In the genomic region with DNA sequence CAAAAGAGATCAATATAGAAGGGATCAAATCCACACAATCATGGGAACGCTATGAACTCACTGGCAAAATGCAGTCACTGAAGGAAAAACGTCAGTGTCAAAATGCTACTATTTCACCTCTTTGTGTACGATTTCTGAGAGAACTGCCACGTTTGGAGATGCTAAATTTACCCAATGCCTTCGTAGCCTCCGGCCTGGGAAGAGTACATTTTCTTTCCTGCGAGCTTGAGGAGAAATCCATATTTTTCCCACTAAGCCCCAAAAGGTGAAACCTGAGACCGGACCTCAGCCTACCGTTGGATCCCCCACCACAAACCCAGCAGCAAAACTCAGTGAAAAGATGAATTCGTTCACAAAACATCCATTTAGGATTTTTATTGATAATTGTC, we compare ENCODE assay signal across 7 cellular contexts.
DNase-seq lines count a peak whose midpoint lies in the region; ATAC-seq and TF ChIP-seq lines count a peak whose summit lies in the region.

No MANE protein-coding gene starts in this region.

- POLR2A ChIA-PET in GM10248 (lab: Yijun Ruan, JAX) = no interaction called here

- TF ChIP-seq CTCF in GM23338 (conservative IDR thresholded peaks at IDR 0.05; ENCODE audit: low read depth in 2 of 2) (no peak), RWPE2 (IDR thresholded peaks at IDR 0.05; ENCODE audit: poor library complexity, severe bottlenecking) (no peak), esophagus squamous epithelium (IDR thresholded peaks at IDR 0.05) (no peak), GM10248 (IDR thresholded peaks at IDR 0.05; ENCODE audit: control extremely low read depth, extremely low read depth, low read depth, missing control alignments) (no peak), gastrocnemius medialis (IDR thresholded peaks at IDR 0.05 in 4 of 5, conservative IDR thresholded peaks at IDR 0.05 in 1 of 5) (no peak)

- ATAC-seq in GM23338 (peak; percentile 13), RWPE2 (ENCODE audit: low read depth) (no peak; the same call in 2 of the 3 replicates), gastrocnemius medialis (no peak)

- in situ Hi-C loops in gastrocnemius medialis (cut with MboI; ENCODE audit: low sequenced_read_pairs in 4 of 4) = no loop called here

- H3K4me2 ChIP-seq in GM23338 = peak overlapping the region; percentile 85

- peak overlapping the region; percentile 88 for H2AFZ ChIP-seq in GM23338

- H3K9me2 ChIP-seq in GM23338 (ENCODE audit: insufficient read depth) = no peaks in the 10 kb centered on the region

- H3K36me3 ChIP-seq in GM23338 (ENCODE audit: insufficient read depth) = no peaks in the 10 kb centered on the region
- no peaks in the 10 kb centered on the region for H3K36me3 ChIP-seq in RWPE2 (ENCODE audit: low read depth)
- H3K36me3 ChIP-seq in esophagus squamous epithelium = no peaks in the 10 kb centered on the region
- no peaks in the 10 kb centered on the region for H3K36me3 ChIP-seq in gastrocnemius medialis

- H3K9me3 ChIP-seq in RWPE2 (ENCODE audit: severe bottlenecking) (no peaks in the 10 kb centered on the region), esophagus squamous epithelium (no peaks in the 10 kb centered on the region), gastrocnemius medialis (no peaks in the 10 kb centered on the region)

- CTCF ChIA-PET in GM10248 (lab: Yijun Ruan, JAX) = no interaction called here

- peaks cover 11% of the 10 kb centered on the region for H3K27me3 Mint-ChIP-seq in GM23338 (ENCODE audit: insufficient read depth, low read depth, poor library complexity)

- no peak overlapping the region for H3K27ac Mint-ChIP-seq in GM23338

- H3K79me2 ChIP-seq in GM23338 (replicated peaks; ENCODE audit: insufficient read depth) = no peaks in the 10 kb centered on the region

- H3K27ac ChIP-seq in GM23338 (ENCODE audit: low read depth) (no peak overlapping the region), RWPE2 (ENCODE audit: poor library complexity, severe bottlenecking) (no peak overlapping the region), esophagus squamous epithelium (no peak overlapping the region), gastrocnemius medialis (no peak overlapping the region)

- no peak for TF ChIP-seq POLR2A in esophagus squamous epithelium (IDR thresholded peaks at IDR 0.05)
- TF ChIP-seq POLR2A in gastrocnemius medialis (IDR thresholded peaks at IDR 0.05) = no peak

- H3K4me3 ChIP-seq in GM23338 (peak overlapping the region; percentile 73), RWPE2 (ENCODE audit: severe bottlenecking) (peak overlapping the region; percentile 46), esophagus squamous epithelium (peak overlapping the region in 3 of 4 donors; percentile 16 to 57 (median 38)), skeletal muscle cell (ENCODE audit: low read depth, low read length) (peak overlapping the region; percentile 49), gastrocnemius medialis (peak overlapping the region in 2 of 4 donors; percentile 33 to 35)

- DNase-seq in GM23338 (ENCODE audit: low spot score) = no peak
- no peak for DNase-seq in RWPE2 (ENCODE audit: low spot score)
- DNase-seq in esophagus squamous epithelium (lab: John Stamatoyannopoulos, UW) = no peak
- no peak for DNase-seq in skeletal muscle cell (ENCODE audit: low read depth)
- DNase-seq in GM10248 (ENCODE audit: extremely low spot score) = no peak
- DNase-seq in gastrocnemius medialis = no peak
- DNase-seq in NAMALWA (ENCODE audit: low spot score) = no peak

- peaks cover 4% of the 10 kb centered on the region; the same call in 1 of the 3 replicates for H3K4me1 Mint-ChIP-seq in GM23338

- H4K20me1 ChIP-seq in GM23338 (replicated peaks; ENCODE audit: insufficient read depth) = no peaks in the 10 kb centered on the region

- peaks cover 9% of the 10 kb centered on the region; the same call in 2 of the 3 replicates for H3K9me3 Mint-ChIP-seq in GM23338

- peak overlapping the region; percentile 88 for H3K4me3 Mint-ChIP-seq in GM23338

- intact Hi-C loops in esophagus squamous epithelium (cut with DNase I) (no loop called here), gastrocnemius medialis (cut with DNase I; ENCODE audit: low total_unique reads) (no loop called here)

- peaks cover 18% of the 10 kb centered on the region for H3K27me3 ChIP-seq in GM23338 (ENCODE audit: insufficient read depth)
- no peaks in the 10 kb centered on the region for H3K27me3 ChIP-seq in RWPE2 (ENCODE audit: insufficient read depth, poor library complexity, severe bottlenecking)
- peaks cover 5 to 76% (median 7%) of the 10 kb centered on the region in 4 donors for H3K27me3 ChIP-seq in esophagus squamous epithelium
- H3K27me3 ChIP-seq in gastrocnemius medialis = peaks cover 11 to 35% (median 23%) of the 10 kb centered on the region in 3 donors

- peaks cover 5% of the 10 kb centered on the region; the same call in 2 of the 3 replicates for H3K36me3 Mint-ChIP-seq in GM23338 (ENCODE audit: low read depth)

- H3K4me1 ChIP-seq in GM23338 (ENCODE audit: insufficient read depth) (no peaks in the 10 kb centered on the region), RWPE2 (ENCODE audit: insufficient read depth, poor library complexity, severe bottlenecking) (no peaks in the 10 kb centered on the region), esophagus squamous epithelium (peaks cover 0 to 25% (median 8%) of the 10 kb centered on the region in 3 donors), gastrocnemius medialis (no peaks in the 10 kb centered on the region)

- WGBS in esophagus squamous epithelium, 2 donors = 3 to 8% methylated on average over 10 of the region's 10 CpGs

- H3F3A ChIP-seq in GM23338 (replicated peaks; ENCODE audit: low read depth) = no peaks in the 10 kb centered on the region

TF ChIP-seq in GM23338, 12 proteins besides CTCF, POLR2A, EP300 and RAD21 (continues in another document):
- TF ChIP-seq NANOG (IDR thresholded peaks at IDR 0.05; ENCODE audit: borderline replicate concordance) (no peak), JUNB (IDR thresholded peaks at IDR 0.05; ENCODE audit: unreplicated experiment) (no peak), ZNF331 (CRISPR knock-in tag; IDR thresholded peaks at IDR 0.05; ENCODE audit: low read depth) (no peak), ZNF114 (CRISPR knock-in tag; IDR thresholded peaks at IDR 0.05) (no peak), CREB1 (CRISPR knock-in tag; IDR thresholded peaks at IDR 0.05; ENCODE audit: low read depth) (no peak)
- TF ChIP-seq, protein P1, sequence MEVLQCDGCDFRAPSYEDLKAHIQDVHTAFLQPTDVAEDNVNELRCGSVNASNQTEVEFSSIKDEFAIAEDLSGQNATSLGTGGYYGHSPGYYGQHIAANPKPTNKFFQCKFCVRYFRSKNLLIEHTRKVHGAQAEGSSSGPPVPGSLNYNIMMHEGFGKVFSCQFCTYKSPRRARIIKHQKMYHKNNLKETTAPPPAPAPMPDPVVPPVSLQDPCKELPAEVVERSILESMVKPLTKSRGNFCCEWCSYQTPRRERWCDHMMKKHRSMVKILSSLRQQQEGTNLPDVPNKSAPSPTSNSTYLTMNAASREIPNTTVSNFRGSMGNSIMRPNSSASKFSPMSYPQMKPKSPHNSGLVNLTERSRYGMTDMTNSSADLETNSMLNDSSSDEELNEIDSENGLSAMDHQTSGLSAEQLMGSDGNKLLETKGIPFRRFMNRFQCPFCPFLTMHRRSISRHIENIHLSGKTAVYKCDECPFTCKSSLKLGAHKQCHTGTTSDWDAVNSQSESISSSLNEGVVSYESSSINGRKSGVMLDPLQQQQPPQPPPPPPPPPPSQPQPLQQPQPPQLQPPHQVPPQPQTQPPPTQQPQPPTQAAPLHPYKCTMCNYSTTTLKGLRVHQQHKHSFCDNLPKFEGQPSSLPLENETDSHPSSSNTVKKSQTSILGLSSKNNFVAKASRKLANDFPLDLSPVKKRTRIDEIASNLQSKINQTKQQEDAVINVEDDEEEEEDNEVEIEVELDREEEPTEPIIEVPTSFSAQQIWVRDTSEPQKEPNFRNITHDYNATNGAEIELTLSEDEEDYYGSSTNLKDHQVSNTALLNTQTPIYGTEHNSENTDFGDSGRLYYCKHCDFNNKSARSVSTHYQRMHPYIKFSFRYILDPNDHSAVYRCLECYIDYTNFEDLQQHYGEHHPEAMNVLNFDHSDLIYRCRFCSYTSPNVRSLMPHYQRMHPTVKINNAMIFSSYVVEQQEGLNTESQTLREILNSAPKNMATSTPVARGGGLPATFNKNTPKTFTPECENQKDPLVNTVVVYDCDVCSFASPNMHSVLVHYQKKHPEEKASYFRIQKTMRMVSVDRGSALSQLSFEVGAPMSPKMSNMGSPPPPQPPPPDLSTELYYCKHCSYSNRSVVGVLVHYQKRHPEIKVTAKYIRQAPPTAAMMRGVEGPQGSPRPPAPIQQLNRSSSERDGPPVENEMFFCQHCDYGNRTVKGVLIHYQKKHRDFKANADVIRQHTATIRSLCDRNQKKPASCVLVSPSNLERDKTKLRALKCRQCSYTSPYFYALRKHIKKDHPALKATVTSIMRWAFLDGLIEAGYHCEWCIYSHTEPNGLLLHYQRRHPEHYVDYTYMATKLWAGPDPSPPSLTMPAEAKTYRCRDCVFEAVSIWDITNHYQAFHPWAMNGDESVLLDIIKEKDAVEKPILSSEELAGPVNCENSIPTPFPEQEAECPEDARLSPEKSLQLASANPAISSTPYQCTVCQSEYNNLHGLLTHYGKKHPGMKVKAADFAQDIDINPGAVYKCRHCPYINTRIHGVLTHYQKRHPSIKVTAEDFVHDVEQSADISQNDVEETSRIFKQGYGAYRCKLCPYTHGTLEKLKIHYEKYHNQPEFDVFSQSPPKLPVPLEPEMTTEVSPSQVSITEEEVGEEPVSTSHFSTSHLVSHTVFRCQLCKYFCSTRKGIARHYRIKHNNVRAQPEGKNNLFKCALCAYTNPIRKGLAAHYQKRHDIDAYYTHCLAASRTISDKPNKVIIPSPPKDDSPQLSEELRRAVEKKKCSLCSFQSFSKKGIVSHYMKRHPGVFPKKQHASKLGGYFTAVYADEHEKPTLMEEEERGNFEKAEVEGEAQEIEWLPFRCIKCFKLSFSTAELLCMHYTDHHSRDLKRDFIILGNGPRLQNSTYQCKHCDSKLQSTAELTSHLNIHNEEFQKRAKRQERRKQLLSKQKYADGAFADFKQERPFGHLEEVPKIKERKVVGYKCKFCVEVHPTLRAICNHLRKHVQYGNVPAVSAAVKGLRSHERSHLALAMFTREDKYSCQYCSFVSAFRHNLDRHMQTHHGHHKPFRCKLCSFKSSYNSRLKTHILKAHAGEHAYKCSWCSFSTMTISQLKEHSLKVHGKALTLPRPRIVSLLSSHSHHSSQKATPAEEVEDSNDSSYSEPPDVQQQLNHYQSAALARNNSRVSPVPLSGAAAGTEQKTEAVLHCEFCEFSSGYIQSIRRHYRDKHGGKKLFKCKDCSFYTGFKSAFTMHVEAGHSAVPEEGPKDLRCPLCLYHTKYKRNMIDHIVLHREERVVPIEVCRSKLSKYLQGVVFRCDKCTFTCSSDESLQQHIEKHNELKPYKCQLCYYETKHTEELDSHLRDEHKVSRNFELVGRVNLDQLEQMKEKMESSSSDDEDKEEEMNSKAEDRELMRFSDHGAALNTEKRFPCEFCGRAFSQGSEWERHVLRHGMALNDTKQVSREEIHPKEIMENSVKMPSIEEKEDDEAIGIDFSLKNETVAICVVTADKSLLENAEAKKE (CRISPR knock-in tag; IDR thresholded peaks at IDR 0.05) = no peak
